21 cellular contexts compared by ENCODE assay signal in genomic region chr17:60559995-60560859, GRCh38. TPM values are rescaled to one million over a fixed set of nuclear protein-coding genes. Genes with fewer than 3 reads are reported as not detected.
DNase-seq lines count a peak whose midpoint lies in the region; ATAC-seq and TF ChIP-seq lines count a peak whose summit lies in the region.
"Had no signal": no experiment of that assay in that cellular context is flagged by ENCODE, and none has a peak within 500 bp of the region (broad histone marks: within the 10 kb centered on the region; RNA-seq: fewer than 3 reads in every experiment).

No MANE protein-coding gene starts in this region.

- TF ChIP-seq CTCF in GM23338 (conservative IDR thresholded peaks at IDR 0.05; ENCODE audit: low read depth in 2 of 2), result no peak
- TF ChIP-seq CTCF in lung (IDR thresholded peaks at IDR 0.05; ENCODE audit: control extremely low read depth, extremely low read depth), result no peak
- no peak for TF ChIP-seq CTCF in upper lobe of right lung (IDR thresholded peaks at IDR 0.05)

- no peak overlapping the region for H3K4me2 ChIP-seq in GM23338
- H3K4me2 ChIP-seq: SK-N-SH had no signal

- H2AFZ ChIP-seq in GM23338, result peak overlapping the region; percentile 52; the same call in 1 of the 2 replicates
- H2AFZ ChIP-seq: GM23248 had no signal

- H3K36me3 ChIP-seq in GM23338 (ENCODE audit: insufficient read depth) (no peaks in the 10 kb centered on the region; the same call in 1 of the 2 replicates), lung (ENCODE audit: control insufficient read depth in 2 of 2, insufficient read depth in 2 of 2, low read length in 2 of 2) (no peaks in the 10 kb centered on the region), upper lobe of right lung (no peaks in the 10 kb centered on the region)
- H3K36me3 ChIP-seq: BE2C had no signal

- WGBS in lung, 2 donors, result 84 to 85% methylated on average over 26 of the region's 26 CpGs

- H3K27me3 Mint-ChIP-seq in GM23338 (ENCODE audit: insufficient read depth, low read depth, poor library complexity), result peaks cover 2% of the 10 kb centered on the region
- H3K27me3 Mint-ChIP-seq in stimulated activated memory B cell treated with anti-CD40 and anti-IgM and Interleukin-4, amounts not matched to agents 10 μg/mL and 1 μg/mL and 100 μg/mL, for 72 hours, result no peaks in the 10 kb centered on the region

- no peak overlapping the region for H3K4me3 Mint-ChIP-seq in GM23338
- H3K4me3 Mint-ChIP-seq in stimulated activated memory B cell treated with anti-CD40 and anti-IgM and Interleukin-4, amounts not matched to agents 10 μg/mL and 1 μg/mL and 100 μg/mL, for 72 hours, result no peak overlapping the region

- H3K9me3 Mint-ChIP-seq in GM23338, result peaks cover 36% of the 10 kb centered on the region
- peaks cover 20% of the 10 kb centered on the region for H3K9me3 Mint-ChIP-seq in stimulated activated memory B cell treated with anti-CD40 and anti-IgM and Interleukin-4, amounts not matched to agents 10 μg/mL and 1 μg/mL and 100 μg/mL, for 72 hours

- no peak overlapping the region for H3K4me3 ChIP-seq in GM23338
- H3K4me3 ChIP-seq in lung, result no peak overlapping the region
- no peak overlapping the region for H3K4me3 ChIP-seq in upper lobe of right lung
- H3K4me3 ChIP-seq: GM12878, GM23248 had no signal

- no peaks in the 10 kb centered on the region for H3F3A ChIP-seq in GM23338 (replicated peaks; ENCODE audit: low read depth)

- ATAC-seq in GM23338 (no peak), left lobe of liver (peak; percentile 81), lung (ENCODE audit: insufficient read depth, low FRiP score) (peak; percentile 56), upper lobe of right lung (peak; percentile 86), GM19397 (IDR thresholded peaks at IDR 0.05; ENCODE audit: unreplicated experiment) (no peak), GM19351 (IDR thresholded peaks at IDR 0.05; ENCODE audit: unreplicated experiment) (no peak)
- ATAC-seq in stimulated activated memory B cell treated with anti-CD40 and anti-IgM and Interleukin-4, amounts not matched to agents 10 μg/mL and 1 μg/mL and 100 μg/mL, for 72 hours, result no peak
- ATAC-seq: GM12878 had no signal

- H3K27ac ChIP-seq in GM23338 (ENCODE audit: low read depth) (no peak overlapping the region), lung (ENCODE audit: low read depth in 1 of 2, low read length in 1 of 2) (peak overlapping the region in 1 of 2 donors; percentile 41), upper lobe of right lung (peak overlapping the region; percentile 30)
- H3K27ac ChIP-seq: GM23248 had no signal

- intact Hi-C loops in upper lobe of right lung (cut with DNase I), result no loop called here

- H3K36me3 Mint-ChIP-seq in GM23338 (ENCODE audit: low read depth), result peaks cover 24% of the 10 kb centered on the region
- peaks cover 26% of the 10 kb centered on the region for H3K36me3 Mint-ChIP-seq in stimulated activated memory B cell treated with anti-CD40 and anti-IgM and Interleukin-4, amounts not matched to agents 10 μg/mL and 1 μg/mL and 100 μg/mL, for 72 hours

- H3K4me1 ChIP-seq in GM23338 (ENCODE audit: insufficient read depth), result no peaks in the 10 kb centered on the region
- no peaks in the 10 kb centered on the region for H3K4me1 ChIP-seq in lung (ENCODE audit: control insufficient read depth in 2 of 2, insufficient read depth in 2 of 2, low read length in 2 of 2)
- no peaks in the 10 kb centered on the region for H3K4me1 ChIP-seq in upper lobe of right lung
- H3K4me1 ChIP-seq: BE2C had no signal

- H3K4me1 Mint-ChIP-seq in GM23338, result no peaks in the 10 kb centered on the region
- H3K4me1 Mint-ChIP-seq in stimulated activated memory B cell treated with anti-CD40 and anti-IgM and Interleukin-4, amounts not matched to agents 10 μg/mL and 1 μg/mL and 100 μg/mL, for 72 hours, result no peaks in the 10 kb centered on the region

- H3K9me3 ChIP-seq in lung (ENCODE audit: control insufficient read depth in 2 of 2, insufficient read depth in 1 of 2, low read length in 1 of 2) (no peaks in the 10 kb centered on the region), upper lobe of right lung (no peaks in the 10 kb centered on the region)
- H3K9me3 ChIP-seq: BE2C, SK-N-SH had no signal

- H3K9me2 ChIP-seq in GM23338 (ENCODE audit: insufficient read depth), result no peaks in the 10 kb centered on the region
- H3K9me2 ChIP-seq: SK-N-SH had no signal

- H3K79me2 ChIP-seq in GM23338 (replicated peaks; ENCODE audit: insufficient read depth), result no peaks in the 10 kb centered on the region

- H3K27me3 ChIP-seq in GM23338 (ENCODE audit: insufficient read depth) (no peaks in the 10 kb centered on the region), lung (ENCODE audit: control insufficient read depth, insufficient read depth) (no peaks in the 10 kb centered on the region), upper lobe of right lung (no peaks in the 10 kb centered on the region)
- H3K27me3 ChIP-seq: BE2C had no signal

- no peak for DNase-seq in GM23338 (ENCODE audit: low spot score)
- peak; percentile 51 for DNase-seq in left lobe of liver (ENCODE audit: low spot score)
- peak; percentile 61 for DNase-seq in lung (ENCODE audit: low spot score)
- peak; percentile 73 for DNase-seq in upper lobe of right lung
- DNase-seq: BE2C, DND-41, GM23248, HCEC 1CT, KG1, NCI-H1092, NCI-H1436 treated with DMSO at 0.1 percent for 48 hours, NCI-H1930, NCI-H226, NCI-H510A treated with DMSO at 0.1 percent for 48 hours, NCI-H748 treated with DMSO at 0.1 percent for 48 hours, SIG-M5, SK-N-SH had no signal

- H3K27ac Mint-ChIP-seq in GM23338, result no peak overlapping the region
- H3K27ac Mint-ChIP-seq in stimulated activated memory B cell treated with anti-CD40 and anti-IgM and Interleukin-4, amounts not matched to agents 10 μg/mL and 1 μg/mL and 100 μg/mL, for 72 hours, result no peak overlapping the region

- H4K20me1 ChIP-seq in GM23338 (replicated peaks; ENCODE audit: insufficient read depth), result no peaks in the 10 kb centered on the region

TF ChIP-seq in GM23338, 12 proteins besides CTCF, POLR2A, EP300 and RAD21 (continues in another document):
- TF ChIP-seq STAT1 (IDR thresholded peaks at IDR 0.05; ENCODE audit: unreplicated experiment) (no peak), CREB1 (CRISPR knock-in tag; IDR thresholded peaks at IDR 0.05; ENCODE audit: low read depth) (no peak), JUNB (IDR thresholded peaks at IDR 0.05; ENCODE audit: unreplicated experiment) (no peak), POLR2AphosphoS5 (IDR thresholded peaks at IDR 0.05; ENCODE audit: low read depth) (no peak), ZNF331 (CRISPR knock-in tag; IDR thresholded peaks at IDR 0.05; ENCODE audit: low read depth) (no peak), ETS1 (IDR thresholded peaks at IDR 0.05) (no peak), NANOG (IDR thresholded peaks at IDR 0.05; ENCODE audit: borderline replicate concordance) (no peak), EZH2phosphoT487 (IDR thresholded peaks at IDR 0.05; ENCODE audit: unreplicated experiment) (no peak), EZH2 (IDR thresholded peaks at IDR 0.05; ENCODE audit: low read depth, unreplicated experiment) (no peak), ZNF114 (CRISPR knock-in tag; IDR thresholded peaks at IDR 0.05) (no peak), REST (IDR thresholded peaks at IDR 0.05; ENCODE audit: unreplicated experiment) (no peak)

RNA-seq across cellular contexts. Expression of gene APPBP2, which starts 34.2 kb away (rescaled TPM):
- total RNA-seq in GM23338 (2014; rRNA removed; shearing (Covaris generic)), result 14.3 and 15.0 TPM in 2 replicates
- polyA plus RNA-seq in GM23338 (2016; fragmentation: Nextera tagmentation; extraction: Ambion mirVana) (5.1 and 9.3 TPM in 2 replicates), lung (10 to 100 TPM in 1 of 2 donors, 1 to 10 TPM in 1; 5.7 to 10.4 TPM)
- total RNA-seq in left lobe of liver (13.6 TPM), lung (10 to 100 TPM; 30.9 to 57.8 TPM), upper lobe of right lung (43.6 TPM)

RNA-seq across cellular contexts. Expression of gene PPM1D, which starts 39.8 kb away (rescaled TPM):
- total RNA-seq in GM23338 (2014; rRNA removed; shearing (Covaris generic)), result 13.3 and 13.7 TPM in 2 replicates
- polyA plus RNA-seq in GM23338 (2016; fragmentation: Nextera tagmentation; extraction: Ambion mirVana), result 7.8 and 7.9 TPM in 2 replicates
- total RNA-seq in left lobe of liver, result 5.0 TPM
- 10 to 100 TPM; 16.7 to 27.8 TPM for total RNA-seq in lung
- 1 to 10 TPM; 4.4 to 8.2 TPM for polyA plus RNA-seq in lung
- total RNA-seq in upper lobe of right lung, result 22.3 TPM

Comparison
In these comparisons a context has a peak if more than half of its experiments do, and no peak if none do; other contexts are left out.
1. ATAC-seq: peak in left lobe of liver (single experiment), lung (single experiment) and upper lobe of right lung (single experiment); none in GM23338 (single experiment), GM19397 (single experiment), GM19351 (single experiment) and stimulated activated memory B cell treated with anti-CD40 and anti-IgM and Interleukin-4, amounts not matched to agents 10 μg/mL and 1 μg/mL and 100 μg/mL, for 72 hours (single experiment).